In genomic region chr7:116672596-116673503, GRCh38 we compare ENCODE assay signal across 8 cellular contexts. TPM values are rescaled to one million over a fixed set of nuclear protein-coding genes. Genes with fewer than 3 reads are reported as not detected.
A peak's percentile ranks its signal among the peaks of the same experiment; 100 is the strongest.
DNase-seq lines count a peak whose midpoint lies in the region; ATAC-seq and TF ChIP-seq lines count a peak whose summit lies in the region.

No MANE protein-coding gene starts in this region.

- H3K4me1 ChIP-seq in GM23338 (ENCODE audit: insufficient read depth) (peaks cover 35% of the 10 kb centered on the region), esophagus squamous epithelium (peaks cover 6 to 37% (median 11%) of the 10 kb centered on the region in 3 donors)

- no peaks in the 10 kb centered on the region for H3K36me3 ChIP-seq in GM23338 (ENCODE audit: insufficient read depth)
- no peaks in the 10 kb centered on the region for H3K36me3 ChIP-seq in esophagus squamous epithelium

- ATAC-seq in GM23338 (peak; percentile 48), HG02759 (IDR thresholded peaks at IDR 0.05; ENCODE audit: unreplicated experiment) (no peak)
- no peak for ATAC-seq in naive thymus-derived CD8-positive, alpha-beta T cell

- H3K4me3 ChIP-seq in GM23338 = peak overlapping the region; percentile 78
- H3K4me3 ChIP-seq in esophagus squamous epithelium = peak overlapping the region; percentile 49 to 83 (median 67)

- H3K36me3 Mint-ChIP-seq in GM23338 (ENCODE audit: low read depth) (no peaks in the 10 kb centered on the region), nephron (ENCODE audit: low read depth) (no peaks in the 10 kb centered on the region)
- no peaks in the 10 kb centered on the region for H3K36me3 Mint-ChIP-seq in naive thymus-derived CD8-positive, alpha-beta T cell

- H3K9me2 ChIP-seq in GM23338 (ENCODE audit: insufficient read depth) = no peaks in the 10 kb centered on the region

- no peaks in the 10 kb centered on the region for H3F3A ChIP-seq in GM23338 (replicated peaks; ENCODE audit: low read depth)

- no peaks in the 10 kb centered on the region for H4K20me1 ChIP-seq in GM23338 (replicated peaks; ENCODE audit: insufficient read depth)

- DNase-seq in GM23338 (ENCODE audit: low spot score) = peak; percentile 60
- DNase-seq in RKO (ENCODE audit: low spot score) = peak; percentile 88
- no peak for DNase-seq in esophagus squamous epithelium (lab: John Stamatoyannopoulos, UW)
- no peak for DNase-seq in activated gamma-delta T cell (lab: John Stamatoyannopoulos, UW)
- no peak for DNase-seq in naive thymus-derived CD8-positive, alpha-beta T cell
- no peak for DNase-seq in middle frontal gyrus (ENCODE audit: extremely low spot score, low spot score)

- POLR2A ChIA-PET in naive thymus-derived CD8-positive, alpha-beta T cell (lab: Charles Lee) = no interaction called here

- WGBS in esophagus squamous epithelium, 2 donors = 11 to 17% methylated on average over 15 to 23 of the region's 24 CpGs

- H3K9me3 ChIP-seq in esophagus squamous epithelium = no peaks in the 10 kb centered on the region

- H3K4me1 Mint-ChIP-seq in GM23338 (peaks cover 25% of the 10 kb centered on the region), nephron (peaks cover 22% of the 10 kb centered on the region)
- H3K4me1 Mint-ChIP-seq in naive thymus-derived CD8-positive, alpha-beta T cell = peaks cover 3 to 13% (median 10%) of the 10 kb centered on the region in 4 donors

- H3K4me3 Mint-ChIP-seq in GM23338 (peak overlapping the region; percentile 84), nephron (peak overlapping the region; percentile 86 to 88 (median 87))
- peak overlapping the region in 5 of 10 donors; percentile 15 to 45 (median 29) for H3K4me3 Mint-ChIP-seq in naive thymus-derived CD8-positive, alpha-beta T cell

- peak overlapping the region; percentile 100 for H2AFZ ChIP-seq in GM23338

- H3K27ac Mint-ChIP-seq in GM23338 (no peak overlapping the region), nephron (peak overlapping the region; percentile 71 to 76 (median 72))
- H3K27ac Mint-ChIP-seq in naive thymus-derived CD8-positive, alpha-beta T cell = no peak overlapping the region

- H3K79me2 ChIP-seq in GM23338 (replicated peaks; ENCODE audit: insufficient read depth) = 0 out of 2 replicates have a peak, but pooled peaks cover 3% of the 10 kb centered on the region

- TF ChIP-seq CTCF in GM23338 (conservative IDR thresholded peaks at IDR 0.05; ENCODE audit: low read depth in 2 of 2) (no peak), esophagus squamous epithelium (IDR thresholded peaks at IDR 0.05) (no peak), nephron (IDR thresholded peaks at IDR 0.05; ENCODE audit: unreplicated experiment in 3 of 3) (no peak)

- peaks cover 30% of the 10 kb centered on the region for H3K27me3 ChIP-seq in GM23338 (ENCODE audit: insufficient read depth)
- peaks cover 0 to 25% (median 0%) of the 10 kb centered on the region in 4 donors for H3K27me3 ChIP-seq in esophagus squamous epithelium

- H3K27me3 Mint-ChIP-seq in GM23338 (ENCODE audit: insufficient read depth, low read depth, poor library complexity) (peaks cover 13% of the 10 kb centered on the region), nephron (ENCODE audit: low read depth) (peaks cover 62% of the 10 kb centered on the region)
- peaks cover 23 to 71% (median 44%) of the 10 kb centered on the region in 5 donors for H3K27me3 Mint-ChIP-seq in naive thymus-derived CD8-positive, alpha-beta T cell

- intact Hi-C loops in esophagus squamous epithelium (cut with DNase I) = loop anchor here (10.0 kb wide), 1 partner anchor 132 kb away; no protein-coding TSS in a partner anchor

- H3K9me3 Mint-ChIP-seq in GM23338 (no peaks in the 10 kb centered on the region), nephron (no peaks in the 10 kb centered on the region)
- H3K9me3 Mint-ChIP-seq in naive thymus-derived CD8-positive, alpha-beta T cell = peaks cover 0 to 1% (median 0%) of the 10 kb centered on the region in 9 donors

- TF ChIP-seq POLR2A in esophagus squamous epithelium (IDR thresholded peaks at IDR 0.05) = no peak

- H3K27ac ChIP-seq in GM23338 (ENCODE audit: low read depth) (no peak overlapping the region), esophagus squamous epithelium (peak overlapping the region; percentile 80 to 89 (median 86))

- H3K4me2 ChIP-seq in GM23338 = peak overlapping the region; percentile 96

TF ChIP-seq in GM23338, 12 proteins besides CTCF, POLR2A, EP300 and RAD21 (continues in another document):
- TF ChIP-seq ZNF462 (CRISPR knock-in tag; IDR thresholded peaks at IDR 0.05) = no peak
- no peak for TF ChIP-seq ZNF114 (CRISPR knock-in tag; IDR thresholded peaks at IDR 0.05)
- TF ChIP-seq POLR2AphosphoS5 (IDR thresholded peaks at IDR 0.05; ENCODE audit: low read depth) = no peak
- no peak for TF ChIP-seq CREB1 (CRISPR knock-in tag; IDR thresholded peaks at IDR 0.05; ENCODE audit: low read depth)
- no peak for TF ChIP-seq ZNF331 (CRISPR knock-in tag; IDR thresholded peaks at IDR 0.05; ENCODE audit: low read depth)
- TF ChIP-seq EZH2phosphoT487 (IDR thresholded peaks at IDR 0.05; ENCODE audit: unreplicated experiment) = no peak

RNA-seq across cellular contexts. Expression of gene MET, which starts 0.9 kb away (rescaled TPM):
- 16.3 and 23.1 TPM in 2 replicates for total RNA-seq in GM23338 (2014; rRNA removed; shearing (Covaris generic))
- 3.8 and 4.8 TPM in 2 replicates for polyA plus RNA-seq in GM23338 (2016; fragmentation: Nextera tagmentation; extraction: Ambion mirVana)
- 10 to 100 TPM in 3 of 4 donors, 1 to 10 TPM in 1; 3.8 to 25.0 (median 18.6) TPM for total RNA-seq in esophagus squamous epithelium
- not detected for total RNA-seq in naive thymus-derived CD8-positive, alpha-beta T cell
- polyA plus RNA-seq in naive thymus-derived CD8-positive, alpha-beta T cell = not detected

Comparison
In these comparisons a context has a peak if more than half of its experiments do, and no peak if none do; other contexts are left out.
1. DNase-seq: peak in GM23338 (single experiment) and RKO (single experiment); none in esophagus squamous epithelium (single experiment), activated gamma-delta T cell (single experiment), naive thymus-derived CD8-positive, alpha-beta T cell (0 of 10) and middle frontal gyrus (single experiment).
2. H3K27ac Mint-ChIP-seq: peak in nephron (3 of 3); none in GM23338 (single experiment) and naive thymus-derived CD8-positive, alpha-beta T cell (0 of 10).
3. RNA of gene MET, which starts 0.9 kb away (total RNA-seq): 16.3 to 23.1 TPM in GM23338 and 3.8 to 25.0 TPM in esophagus squamous epithelium; not detected in naive thymus-derived CD8-positive, alpha-beta T cell; every median in the first group is over 4 times any median in the second.